In genomic region chr10:79127151-79127961, GRCh38 we compare ENCODE assay signal across 8 cellular contexts. TPM values are rescaled to one million over a fixed set of nuclear protein-coding genes. Genes with fewer than 3 reads are reported as not detected.
DNase-seq lines count a peak whose midpoint lies in the region; TF ChIP-seq lines count a peak whose summit lies in the region.

No MANE protein-coding gene starts in this region.

- H3K36me3 ChIP-seq in breast epithelium (no peaks in the 10 kb centered on the region), mesenchymal stem cell (ENCODE audit: control insufficient read depth in 1 of 2, insufficient read depth in 2 of 2, low read depth in 1 of 2, low read length in 2 of 2) (peaks cover 73 to 82% of the 10 kb centered on the region in 2 experiments)

- H2BK5ac ChIP-seq in mesenchymal stem cell (ENCODE audit: low read depth, low read length, poor library complexity, severe bottlenecking), result no peak overlapping the region

- H3K4me3 ChIP-seq in LNCaP clone FGC (ENCODE audit: low read depth, low read length), result no peak overlapping the region
- H3K4me3 ChIP-seq in breast epithelium, result no peak overlapping the region
- no peak overlapping the region for H3K4me3 ChIP-seq in mesenchymal stem cell (ENCODE audit: insufficient read depth in 1 of 2, low read depth in 1 of 2, low read length in 2 of 2)

- H3K14ac ChIP-seq in mesenchymal stem cell (ENCODE audit: low read length in 2 of 2), result peak overlapping the region in 1 of 2 experiments; percentile 69

- no peak overlapping the region for H2AFZ ChIP-seq in mesenchymal stem cell (ENCODE audit: low read depth, low read length)

- no peak overlapping the region for H3K4me2 ChIP-seq in mesenchymal stem cell (ENCODE audit: low read length, poor library complexity, severe bottlenecking)

- H3K4me1 ChIP-seq in breast epithelium, result peaks cover 0 to 9% of the 10 kb centered on the region in 2 donors
- peaks cover 86% of the 10 kb centered on the region for H3K4me1 ChIP-seq in mesenchymal stem cell (ENCODE audit: control insufficient read depth, insufficient read depth, low read depth, low read length)

- no peak overlapping the region for H2BK120ac ChIP-seq in mesenchymal stem cell (ENCODE audit: low read depth, low read length)

- DNase-seq in AML-193 (lab: John Stamatoyannopoulos, UW) (peak; percentile 11 to 29), LNCaP clone FGC (ENCODE audit: low read depth) (peak; percentile 84), breast epithelium (ENCODE audit: low spot score in 2 of 2) (peak; percentile 63 to 70), mesenchymal stem cell (peak; percentile 90), KG1 (lab: John Stamatoyannopoulos, UW) (no peak), NAMALWA (ENCODE audit: low spot score) (no peak)
- DNase-seq in stimulated activated CD8-positive, alpha-beta memory T cell treated with anti-CD3 and anti-CD28 coated beads, Interleukin-4, amount 100 ng/mL, for 48 hours, result no peak
- DNase-seq in activated T-cell treated with anti-CD3 and anti-CD28 coated beads, Interleukin-2, amount 50 U/mL, for 24 hours, result no peak

- H3K27me3 Mint-ChIP-seq in activated T-cell treated with anti-CD3 and anti-CD28 coated beads, Interleukin-2, amount 50 U/mL, for 24 hours, result no peaks in the 10 kb centered on the region

- WGBS in mesenchymal stem cell, result 39% methylated on average over 16 of the region's 16 CpGs

- H3K79me1 ChIP-seq in mesenchymal stem cell (replicated peaks; ENCODE audit: low read length, poor library complexity, severe bottlenecking), result peaks cover 15% of the 10 kb centered on the region

- H2BK12ac ChIP-seq in mesenchymal stem cell (ENCODE audit: low read length in 2 of 2), result peak overlapping the region in 1 of 2 experiments; percentile 50

- peaks cover 4% of the 10 kb centered on the region for H3K4me1 Mint-ChIP-seq in activated T-cell treated with anti-CD3 and anti-CD28 coated beads, Interleukin-2, amount 50 U/mL, for 24 hours (ENCODE audit: low read depth)

- H3K27ac Mint-ChIP-seq in activated T-cell treated with anti-CD3 and anti-CD28 coated beads, Interleukin-2, amount 50 U/mL, for 24 hours, result no peak overlapping the region

- H4K91ac ChIP-seq in mesenchymal stem cell (ENCODE audit: low read length), result no peak overlapping the region

- H3K4ac ChIP-seq in mesenchymal stem cell (ENCODE audit: low read depth in 1 of 2, low read length in 2 of 2), result no peak overlapping the region

- H3K9me3 ChIP-seq in breast epithelium (no peaks in the 10 kb centered on the region), mesenchymal stem cell (ENCODE audit: control insufficient read depth, low read length) (no peaks in the 10 kb centered on the region)

- no peak overlapping the region for H2BK15ac ChIP-seq in mesenchymal stem cell (ENCODE audit: low read depth, poor library complexity, severe bottlenecking)

- TF ChIP-seq POLR2A in breast epithelium (IDR thresholded peaks at IDR 0.05), result no peak

- peak overlapping the region; percentile 57 for H3K9ac ChIP-seq in mesenchymal stem cell (ENCODE audit: low read length)

- intact Hi-C loops in breast epithelium (cut with DNase I; ENCODE audit: low total_unique reads), result no loop called here

- H3K9me3 Mint-ChIP-seq in activated T-cell treated with anti-CD3 and anti-CD28 coated beads, Interleukin-2, amount 50 U/mL, for 24 hours, result no peaks in the 10 kb centered on the region

- H3K27me3 ChIP-seq in breast epithelium (no peaks in the 10 kb centered on the region), mesenchymal stem cell (ENCODE audit: control insufficient read depth in 1 of 2, insufficient read depth in 1 of 2, low read length in 2 of 2) (no peaks in the 10 kb centered on the region)

- no peaks in the 10 kb centered on the region for H3K36me3 Mint-ChIP-seq in activated T-cell treated with anti-CD3 and anti-CD28 coated beads, Interleukin-2, amount 50 U/mL, for 24 hours (ENCODE audit: low read depth)

- H3K4me3 Mint-ChIP-seq in activated T-cell treated with anti-CD3 and anti-CD28 coated beads, Interleukin-2, amount 50 U/mL, for 24 hours, result no peak overlapping the region

- peak overlapping the region in 1 of 2 experiments; percentile 6 for H3K23ac ChIP-seq in mesenchymal stem cell (ENCODE audit: low read length in 2 of 2)

- peak overlapping the region; percentile 27 for H4K8ac ChIP-seq in mesenchymal stem cell (ENCODE audit: low read length)

- peak overlapping the region; percentile 16 to 54 for H3K18ac ChIP-seq in mesenchymal stem cell (ENCODE audit: low read depth in 1 of 2, low read length in 2 of 2)

- H2AK5ac ChIP-seq in mesenchymal stem cell (ENCODE audit: low read length, severe bottlenecking), result no peak overlapping the region

- peak overlapping the region in 1 of 2 donors; percentile 30 for H3K27ac ChIP-seq in breast epithelium
- H3K27ac ChIP-seq in mesenchymal stem cell (ENCODE audit: low read length, poor library complexity, severe bottlenecking), result peak overlapping the region; percentile 14

- TF ChIP-seq CTCF in LNCaP clone FGC (IDR thresholded peaks at IDR 0.05; ENCODE audit: control insufficient read depth, extremely low read depth, insufficient read depth) (peak; percentile 24; the same call in 1 of the 2 replicates), breast epithelium (IDR thresholded peaks at IDR 0.05) (no peak)

RNA-seq across cellular contexts. Expression of gene ZMIZ1, which starts 58.6 kb away (rescaled TPM):
- total RNA-seq in breast epithelium, result 10 to 100 TPM; 34.4 to 63.7 (median 39.8) TPM
- polyA plus RNA-seq in mesenchymal stem cell (2013, experiment 1 of 2), result 36.4 TPM
- polyA plus RNA-seq in mesenchymal stem cell (2013, experiment 2 of 2), result 35.8 TPM

Comparison
In these comparisons a context has a peak if more than half of its experiments do, and no peak if none do; other contexts are left out.
1. DNase-seq: peak in AML-193 (2 of 2), LNCaP clone FGC (single experiment), breast epithelium (2 of 2) and mesenchymal stem cell (single experiment); none in stimulated activated CD8-positive, alpha-beta memory T cell treated with anti-CD3 and anti-CD28 coated beads, Interleukin-4, amount 100 ng/mL, for 48 hours (single experiment), KG1 (single experiment), NAMALWA (single experiment) and activated T-cell treated with anti-CD3 and anti-CD28 coated beads, Interleukin-2, amount 50 U/mL, for 24 hours (single experiment).